ENCODE assay signal across 1 cellular context in genomic region chr4:128737098-128737513, GRCh38.
TF ChIP-seq lines count a peak whose summit lies in the region.

No MANE protein-coding gene starts in this region.

TF ChIP-seq in HCT116, 20 proteins besides CTCF, POLR2A, EP300 and RAD21 (continued from another document):
- TF ChIP-seq ZBTB33 (IDR thresholded peaks at IDR 0.05; ENCODE audit: extremely low read depth, insufficient replicate concordance, low read length) = no peak
- TF ChIP-seq SIN3A (IDR thresholded peaks at IDR 0.05; ENCODE audit: low read depth) = no peak
- no peak for TF ChIP-seq JUND (IDR thresholded peaks at IDR 0.05)
- no peak for TF ChIP-seq EGR1 (IDR thresholded peaks at IDR 0.05; ENCODE audit: low read depth)
- TF ChIP-seq, protein P1, sequence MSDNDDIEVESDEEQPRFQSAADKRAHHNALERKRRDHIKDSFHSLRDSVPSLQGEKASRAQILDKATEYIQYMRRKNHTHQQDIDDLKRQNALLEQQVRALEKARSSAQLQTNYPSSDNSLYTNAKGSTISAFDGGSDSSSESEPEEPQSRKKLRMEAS (IDR thresholded peaks at IDR 0.05) = no peak
- TF ChIP-seq ELF1 (IDR thresholded peaks at IDR 0.05; ENCODE audit: borderline replicate concordance, low read depth) = no peak
- TF ChIP-seq POLR2AphosphoS5 (IDR thresholded peaks at IDR 0.05; ENCODE audit: low read depth, low read length) = no peak
- TF ChIP-seq YY1 (IDR thresholded peaks at IDR 0.05; ENCODE audit: extremely low read depth, insufficient replicate concordance, low read depth, low read length) = no peak
- no peak for TF ChIP-seq CEBPB (IDR thresholded peaks at IDR 0.05; ENCODE audit: low read depth)
- no peak for TF ChIP-seq SP1 (IDR thresholded peaks at IDR 0.05; ENCODE audit: low read depth)
- no peak for TF ChIP-seq TCF7L2 (IDR thresholded peaks at IDR 0.05; ENCODE audit: borderline replicate concordance, extremely low read depth, insufficient read depth, insufficient read length)
